In the genomic region with DNA sequence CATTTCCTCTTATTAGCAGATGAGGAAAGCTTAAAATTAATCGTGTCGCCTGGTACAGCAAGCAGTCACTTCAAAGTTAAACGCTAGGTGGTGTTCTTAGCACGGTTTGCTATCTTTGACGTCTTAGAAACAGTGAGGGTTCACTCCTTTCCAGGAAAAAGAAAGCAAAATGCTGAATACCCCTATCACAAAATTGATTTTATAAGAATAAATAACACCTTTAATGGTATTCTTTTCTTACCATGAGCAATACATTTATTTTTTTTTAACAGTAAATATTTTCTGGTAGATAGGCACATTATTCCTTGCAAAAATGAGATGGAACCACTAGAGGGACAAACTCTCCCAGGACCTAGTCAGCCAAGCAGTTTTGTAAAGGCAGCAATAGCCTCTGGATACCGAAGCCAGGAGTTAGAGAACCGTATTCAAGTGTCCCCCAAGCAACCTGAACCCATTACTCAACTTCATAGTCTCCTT, we compare ENCODE assay signal across 8 cellular contexts.
DNase-seq lines count a peak whose midpoint lies in the region; ATAC-seq and TF ChIP-seq lines count a peak whose summit lies in the region.

No MANE protein-coding gene starts in this region.

- no peaks in the 10 kb centered on the region for H3K9me3 Mint-ChIP-seq in nephron progenitor cell

- no peak overlapping the region for H3K27ac Mint-ChIP-seq in nephron progenitor cell

- TF ChIP-seq POLR2A in erythroblast (IDR thresholded peaks at IDR 0.05; ENCODE audit: low read length), result no peak

- peaks cover 3% of the 10 kb centered on the region for H3K27me3 Mint-ChIP-seq in nephron progenitor cell (ENCODE audit: low read depth, poor library complexity)

- CTCF ChIA-PET in RWPE1 (lab: Yijun Ruan, JAX), result interaction anchor here (0.5 to 2.8 kb wide), 52 partner anchors 9 to 966 kb away, joined by 3 to 30 read pairs (median 4); partner anchors contain the start of gene TMEM165

- peaks cover 22% of the 10 kb centered on the region for H3K4me1 Mint-ChIP-seq in nephron progenitor cell

- DNase-seq in DMS153 treated with DMSO at 0.1 percent for 48 hours (lab: John Stamatoyannopoulos, UW; ENCODE audit: unreplicated experiment) (peak; percentile 55), LNCaP clone FGC (ENCODE audit: low read depth) (no peak), RWPE1 (ENCODE audit: low spot score) (peak; percentile 57), erythroblast (lab: John Stamatoyannopoulos, UW) (peak; percentile 38 to 51), nephron progenitor cell (peak; percentile 27)

- no peaks in the 10 kb centered on the region for H3K36me3 Mint-ChIP-seq in nephron progenitor cell (ENCODE audit: low read depth)

- H3K27ac ChIP-seq in RWPE1, result no peak overlapping the region

- peak; percentile 26 for ATAC-seq in GM19468 (IDR thresholded peaks at IDR 0.05; ENCODE audit: extremely low read depth, unreplicated experiment)
- ATAC-seq in HG02852 (IDR thresholded peaks at IDR 0.05; ENCODE audit: unreplicated experiment), result no peak
- ATAC-seq in HG03196 (IDR thresholded peaks at IDR 0.05; ENCODE audit: unreplicated experiment), result no peak

- POLR2A ChIA-PET in RWPE1 (lab: Yijun Ruan, JAX; ENCODE audit: low non-redundant PET), result no interaction called here

- H3K4me3 Mint-ChIP-seq in nephron progenitor cell, result no peak overlapping the region

- H3K4me3 ChIP-seq in LNCaP clone FGC (ENCODE audit: low read depth, low read length), result no peak overlapping the region

- TF ChIP-seq CTCF in LNCaP clone FGC (IDR thresholded peaks at IDR 0.05; ENCODE audit: control insufficient read depth, extremely low read depth, insufficient read depth) (peak; percentile 85), RWPE1 (conservative IDR thresholded peaks at IDR 0.05; ENCODE audit: low read depth) (peak; percentile 89), nephron progenitor cell (IDR thresholded peaks at IDR 0.05) (peak; percentile 82)
